Comparison of ENCODE assay signal across 11 cellular contexts in genomic region chr11:4185561-4185960, GRCh38.
DNase-seq lines count a peak whose midpoint lies in the region; ATAC-seq and TF ChIP-seq lines count a peak whose summit lies in the region.
"Had no signal": no experiment of that assay in that cellular context is flagged by ENCODE, and none has a peak within 500 bp of the region (broad histone marks: within the 10 kb centered on the region; RNA-seq: fewer than 3 reads in every experiment).

No MANE protein-coding gene starts in this region.

- H3K27ac Mint-ChIP-seq in activated CD4-positive, alpha-beta T cell treated with anti-CD3 and anti-CD28 coated beads, Interleukin-2, amount 10 ng/mL, durations not matched to agents 24 days and 14 days, result no peak overlapping the region
- H3K27ac Mint-ChIP-seq in activated CD4-positive, alpha-beta T cell treated with anti-CD3 and anti-CD28 coated beads for 36 hours, result no peak overlapping the region
- H3K27ac Mint-ChIP-seq in natural killer cell (no peak overlapping the region), immature natural killer cell (peak overlapping the region in 2 of 6 donors; percentile 7 to 21), type B pancreatic cell (no peak overlapping the region)
- H3K27ac Mint-ChIP-seq in natural killer cell treated with Interleukin-12 subunit alpha and Interleukin-12 subunit beta and Interleukin-15 and Interleukin-18, amount 100 ng/mL, for 72 hours, result no peak overlapping the region

- CTCF ChIA-PET in activated CD4-positive, alpha-beta T cell treated with anti-CD3 and anti-CD28 coated beads for 36 hours (lab: Charles Lee), result interaction anchor here (0.7 to 3.1 kb wide), 4 partner anchors 308 to 357 kb away, joined by 3 to 36 read pairs (median 16); partner anchors contain the start of gene OR52M1

- POLR2A ChIA-PET in activated CD4-positive, alpha-beta T cell treated with anti-CD3 and anti-CD28 coated beads for 36 hours (lab: Charles Lee), result no interaction called here

- ATAC-seq in activated CD4-positive, alpha-beta T cell treated with anti-CD3 and anti-CD28 coated beads for 36 hours, result no peak
- peak in 1 of 3 donors; percentile 59 for ATAC-seq in natural killer cell
- ATAC-seq in natural killer cell treated with Interleukin-12 subunit alpha and Interleukin-12 subunit beta and Interleukin-15 and Interleukin-18, amount 100 ng/mL, for 72 hours, result no peak

- H3K4me3 Mint-ChIP-seq in activated CD4-positive, alpha-beta T cell treated with anti-CD3 and anti-CD28 coated beads, Interleukin-2, amount 10 ng/mL, durations not matched to agents 24 days and 14 days, result no peak overlapping the region
- H3K4me3 Mint-ChIP-seq in activated CD4-positive, alpha-beta T cell treated with anti-CD3 and anti-CD28 coated beads for 36 hours, result no peak overlapping the region
- H3K4me3 Mint-ChIP-seq in natural killer cell (peak overlapping the region; percentile 43), immature natural killer cell (peak overlapping the region in 3 of 5 donors; percentile 9 to 42 (median 40)), type B pancreatic cell (peak overlapping the region; percentile 17)
- no peak overlapping the region for H3K4me3 Mint-ChIP-seq in natural killer cell treated with Interleukin-12 subunit alpha and Interleukin-12 subunit beta and Interleukin-15 and Interleukin-18, amount 100 ng/mL, for 72 hours
- H3K4me3 Mint-ChIP-seq: H9 had no signal

- intact Hi-C loops in activated CD4-positive, alpha-beta T cell treated with anti-CD3 and anti-CD28 coated beads, Interleukin-2, amount 10 ng/mL, durations not matched to agents 24 days and 14 days (cut with micrococcal nuclease), result loop anchor here (5.0 kb wide), 1 partner anchor 817 kb away; no protein-coding TSS in a partner anchor
- intact Hi-C loops in activated CD4-positive, alpha-beta T cell treated with anti-CD3 and anti-CD28 coated beads for 36 hours (cut with DNase I, micrococcal nuclease), result loop anchor here (5.0 to 10.0 kb wide), 2 partner anchors 209 to 452 kb away; partner anchors contain the start of genes OR51D1 (in 1 of the 2) and TRIM21 (in 1 of the 2)
- intact Hi-C loops in natural killer cell (cut with micrococcal nuclease), result no loop called here

- peaks cover 7% of the 10 kb centered on the region for H3K4me1 Mint-ChIP-seq in activated CD4-positive, alpha-beta T cell treated with anti-CD3 and anti-CD28 coated beads, Interleukin-2, amount 10 ng/mL, durations not matched to agents 24 days and 14 days
- peaks cover 3% of the 10 kb centered on the region for H3K4me1 Mint-ChIP-seq in activated CD4-positive, alpha-beta T cell treated with anti-CD3 and anti-CD28 coated beads for 36 hours
- H3K4me1 Mint-ChIP-seq in natural killer cell (peaks cover 14 to 17% of the 10 kb centered on the region in 2 donors), immature natural killer cell (peaks cover 10 to 26% of the 10 kb centered on the region in 2 donors), type B pancreatic cell (ENCODE audit: unreplicated experiment) (no peaks in the 10 kb centered on the region)
- H3K4me1 Mint-ChIP-seq in natural killer cell treated with Interleukin-12 subunit alpha and Interleukin-12 subunit beta and Interleukin-15 and Interleukin-18, amount 100 ng/mL, for 72 hours (ENCODE audit: low read depth in 2 of 2), result peaks cover 11 to 16% of the 10 kb centered on the region in 2 donors

- H3K36me3 Mint-ChIP-seq in activated CD4-positive, alpha-beta T cell treated with anti-CD3 and anti-CD28 coated beads, Interleukin-2, amount 10 ng/mL, durations not matched to agents 24 days and 14 days (ENCODE audit: low read depth), result no peaks in the 10 kb centered on the region
- no peaks in the 10 kb centered on the region for H3K36me3 Mint-ChIP-seq in activated CD4-positive, alpha-beta T cell treated with anti-CD3 and anti-CD28 coated beads for 36 hours (ENCODE audit: low read depth)
- no peaks in the 10 kb centered on the region for H3K36me3 Mint-ChIP-seq in natural killer cell
- no peaks in the 10 kb centered on the region for H3K36me3 Mint-ChIP-seq in natural killer cell treated with Interleukin-12 subunit alpha and Interleukin-12 subunit beta and Interleukin-15 and Interleukin-18, amount 100 ng/mL, for 72 hours
- no peaks in the 10 kb centered on the region for H3K36me3 Mint-ChIP-seq in immature natural killer cell
- H3K36me3 Mint-ChIP-seq in type B pancreatic cell, result no peaks in the 10 kb centered on the region

- H3K9me3 Mint-ChIP-seq in activated CD4-positive, alpha-beta T cell treated with anti-CD3 and anti-CD28 coated beads, Interleukin-2, amount 10 ng/mL, durations not matched to agents 24 days and 14 days, result no peaks in the 10 kb centered on the region
- H3K9me3 Mint-ChIP-seq in activated CD4-positive, alpha-beta T cell treated with anti-CD3 and anti-CD28 coated beads for 36 hours (ENCODE audit: low read depth), result no peaks in the 10 kb centered on the region
- H3K9me3 Mint-ChIP-seq in natural killer cell (no peaks in the 10 kb centered on the region), immature natural killer cell (no peaks in the 10 kb centered on the region), type B pancreatic cell (no peaks in the 10 kb centered on the region)
- no peaks in the 10 kb centered on the region for H3K9me3 Mint-ChIP-seq in natural killer cell treated with Interleukin-12 subunit alpha and Interleukin-12 subunit beta and Interleukin-15 and Interleukin-18, amount 100 ng/mL, for 72 hours
- H3K9me3 Mint-ChIP-seq: H9 had no signal

- TF ChIP-seq CTCF in natural killer cell (IDR thresholded peaks at IDR 0.05) (no peak), type B pancreatic cell (conservative IDR thresholded peaks at IDR 0.05) (no peak)

- peaks cover 2% of the 10 kb centered on the region for H3K27me3 Mint-ChIP-seq in activated CD4-positive, alpha-beta T cell treated with anti-CD3 and anti-CD28 coated beads, Interleukin-2, amount 10 ng/mL, durations not matched to agents 24 days and 14 days
- no peaks in the 10 kb centered on the region for H3K27me3 Mint-ChIP-seq in activated CD4-positive, alpha-beta T cell treated with anti-CD3 and anti-CD28 coated beads for 36 hours
- H3K27me3 Mint-ChIP-seq in natural killer cell (ENCODE audit: low read depth in 2 of 2), result no peaks in the 10 kb centered on the region
- H3K27me3 Mint-ChIP-seq in natural killer cell treated with Interleukin-12 subunit alpha and Interleukin-12 subunit beta and Interleukin-15 and Interleukin-18, amount 100 ng/mL, for 72 hours, result peaks cover 10 to 12% of the 10 kb centered on the region in 2 donors
- H3K27me3 Mint-ChIP-seq in immature natural killer cell (ENCODE audit: low read depth in 3 of 3), result peaks cover 1 to 10% (median 2%) of the 10 kb centered on the region in 3 donors
- peaks cover 11% of the 10 kb centered on the region for H3K27me3 Mint-ChIP-seq in type B pancreatic cell

- DNase-seq in activated CD4-positive, alpha-beta T cell treated with anti-CD3 and anti-CD28 coated beads, Interleukin-2, amount 10 ng/mL, durations not matched to agents 24 days and 14 days, result peak; percentile 58
- no peak for DNase-seq in activated CD4-positive, alpha-beta T cell treated with anti-CD3 and anti-CD28 coated beads for 36 hours
- DNase-seq in natural killer cell (no peak), immature natural killer cell (peak in 1 of 3 donors; percentile 19), type B pancreatic cell (ENCODE audit: extremely low spot score, unreplicated experiment) (no peak), NCI-H748 treated with DMSO at 0.1 percent for 48 hours (lab: John Stamatoyannopoulos, UW) (no peak), HuH-7 (ENCODE audit: low spot score) (no peak)
- DNase-seq in natural killer cell treated with Interleukin-12 subunit alpha and Interleukin-12 subunit beta and Interleukin-15 and Interleukin-18, amount 100 ng/mL, for 72 hours (ENCODE audit: low spot score), result no peak
- DNase-seq: DMS53, GOT3, H9 had no signal

Comparison
In these comparisons a context has a peak if more than half of its experiments do, and no peak if none do; other contexts are left out.
1. H3K4me3 Mint-ChIP-seq: peak in natural killer cell (single experiment), immature natural killer cell (3 of 5) and type B pancreatic cell (single experiment); none in activated CD4-positive, alpha-beta T cell treated with anti-CD3 and anti-CD28 coated beads, Interleukin-2, amount 10 ng/mL, durations not matched to agents 24 days and 14 days (single experiment), activated CD4-positive, alpha-beta T cell treated with anti-CD3 and anti-CD28 coated beads for 36 hours (single experiment) and natural killer cell treated with Interleukin-12 subunit alpha and Interleukin-12 subunit beta and Interleukin-15 and Interleukin-18, amount 100 ng/mL, for 72 hours (single experiment).